29 cellular contexts compared by ENCODE assay signal in genomic region chr3:169952045-169952444, GRCh38. TPM values are rescaled to one million over a fixed set of nuclear protein-coding genes. Genes with fewer than 3 reads are reported as not detected.
A peak's percentile ranks its signal among the peaks of the same experiment; 100 is the strongest.
DNase-seq lines count a peak whose midpoint lies in the region; ATAC-seq and TF ChIP-seq lines count a peak whose summit lies in the region.
"Had no signal": no experiment of that assay in that cellular context is flagged by ENCODE, and none has a peak within 500 bp of the region (broad histone marks: within the 10 kb centered on the region; RNA-seq: fewer than 3 reads in every experiment).

No MANE protein-coding gene starts in this region.

- no TSS peak for BruUV-seq in MCF 10A (replicated peaks; lab: Mats Ljungman, UMichigan)

- H3K27me3 Mint-ChIP-seq in MCF 10A (ENCODE audit: insufficient read depth, unreplicated experiment), result no peaks in the 10 kb centered on the region
- H3K27me3 Mint-ChIP-seq in stimulated activated naive B cell treated with anti-CD40 and anti-IgM and Interleukin-4, amounts not matched to agents 10 μg/mL and 1 μg/mL and 100 μg/mL, for 72 hours, result no peaks in the 10 kb centered on the region
- H3K27me3 Mint-ChIP-seq: dendritic cell treated with granulocyte-macrophage colony-stimulating factor and Interleukin-4, amounts not matched to agents 40 ng/mL and 50 ng/mL, for 4 days had no signal

- no peaks in the 10 kb centered on the region for H3K79me2 ChIP-seq in OCI-LY1 (ENCODE audit: insufficient read depth, low read length)

- H3F3A ChIP-seq in OCI-LY1 (ENCODE audit: insufficient read depth, low read length), result peaks cover 5% of the 10 kb centered on the region; the same call in 1 of the 2 replicates

- H3K4me2 ChIP-seq in OCI-LY1 (ENCODE audit: low read length), result no peak overlapping the region

- H3K4me3 Mint-ChIP-seq in MCF 10A (ENCODE audit: unreplicated experiment), result no peak overlapping the region
- no peak overlapping the region for H3K4me3 Mint-ChIP-seq in stimulated activated naive B cell treated with anti-CD40 and anti-IgM and Interleukin-4, amounts not matched to agents 10 μg/mL and 1 μg/mL and 100 μg/mL, for 72 hours
- H3K4me3 Mint-ChIP-seq: activated CD4-positive, alpha-beta T cell treated with anti-CD3 and anti-CD28 coated beads for 36 hours; dendritic cell treated with granulocyte-macrophage colony-stimulating factor and Interleukin-4, amounts not matched to agents 40 ng/mL and 50 ng/mL, for 4 days; T-helper 1 cell treated with Interleukin-12 subunit alpha and Interleukin-12 subunit beta and Interleukin-4 antibody, amounts not matched to agents 30 μg/mL and 1 μg/mL, for 36 hours had no signal

- TF ChIP-seq POLR2A in breast epithelium (IDR thresholded peaks at IDR 0.05), result no peak

- CTCF ChIA-PET in MCF 10A (lab: Yijun Ruan, JAX), result no interaction called here

- H3K27me3 ChIP-seq in breast epithelium (no peaks in the 10 kb centered on the region), OCI-LY1 (ENCODE audit: insufficient read depth, low read length) (no peaks in the 10 kb centered on the region)

- H3K9me3 ChIP-seq in breast epithelium, result no peaks in the 10 kb centered on the region
- no peaks in the 10 kb centered on the region for H3K9me3 ChIP-seq in OCI-LY1 (ENCODE audit: low read length)

- no peak overlapping the region for H3K27ac ChIP-seq in breast epithelium
- H3K27ac ChIP-seq in OCI-LY1 (ENCODE audit: low read depth, low read length, poor library complexity, severe bottlenecking), result peak overlapping the region; percentile 21

- no peak overlapping the region for H3K9ac ChIP-seq in OCI-LY1 (ENCODE audit: low read length)

- H3K36me3 Mint-ChIP-seq in MCF 10A (ENCODE audit: insufficient read depth, unreplicated experiment), result peaks cover 5% of the 10 kb centered on the region
- peaks cover 15 to 18% of the 10 kb centered on the region in 2 donors for H3K36me3 Mint-ChIP-seq in stimulated activated naive B cell treated with anti-CD40 and anti-IgM and Interleukin-4, amounts not matched to agents 10 μg/mL and 1 μg/mL and 100 μg/mL, for 72 hours

- ATAC-seq in stimulated activated naive B cell treated with anti-CD40 and anti-IgM and Interleukin-4, amounts not matched to agents 10 μg/mL and 1 μg/mL and 100 μg/mL, for 72 hours (replicated peaks), result no peak
- ATAC-seq in omental fat pad (ENCODE audit: low FRiP score), result no peak
- no peak for ATAC-seq in GM18502 (IDR thresholded peaks at IDR 0.05; ENCODE audit: poor library complexity, unreplicated experiment)
- ATAC-seq: activated CD4-positive, alpha-beta T cell treated with anti-CD3 and anti-CD28 coated beads for 36 hours; PC-3 had no signal

- H3K4me1 ChIP-seq in breast epithelium (no peaks in the 10 kb centered on the region), OCI-LY1 (ENCODE audit: insufficient read depth, low read length, severe bottlenecking) (peaks cover 70% of the 10 kb centered on the region)

- no peak for TF ChIP-seq CTCF in MCF 10A (IDR thresholded peaks at IDR 0.05; ENCODE audit: unreplicated experiment)
- no peak for TF ChIP-seq CTCF in breast epithelium (IDR thresholded peaks at IDR 0.05)
- TF ChIP-seq CTCF in OCI-LY1 (IDR thresholded peaks at IDR 0.05; ENCODE audit: low read length), result no peak
- TF ChIP-seq CTCF in fibroblast of mammary gland (conservative IDR thresholded peaks at IDR 0.05; ENCODE audit: control insufficient read depth, insufficient read depth, low read depth, low read length), result no peak
- TF ChIP-seq CTCF in omental fat pad (IDR thresholded peaks at IDR 0.05), result no peak

- no peak overlapping the region for H3K27ac Mint-ChIP-seq in MCF 10A (ENCODE audit: low read depth, unreplicated experiment)
- peak overlapping the region; percentile 38 for H3K27ac Mint-ChIP-seq in stimulated activated naive B cell treated with anti-CD40 and anti-IgM and Interleukin-4, amounts not matched to agents 10 μg/mL and 1 μg/mL and 100 μg/mL, for 72 hours
- H3K27ac Mint-ChIP-seq: activated CD4-positive, alpha-beta T cell treated with anti-CD3 and anti-CD28 coated beads for 36 hours; dendritic cell treated with granulocyte-macrophage colony-stimulating factor and Interleukin-4, amounts not matched to agents 40 ng/mL and 50 ng/mL, for 4 days; T-helper 1 cell treated with Interleukin-12 subunit alpha and Interleukin-12 subunit beta and Interleukin-4 antibody, amounts not matched to agents 30 μg/mL and 1 μg/mL, for 36 hours had no signal

- intact Hi-C loops in MCF 10A (cut with micrococcal nuclease) (no loop called here), breast epithelium (cut with DNase I; ENCODE audit: low total_unique reads) (no loop called here)

- no peaks in the 10 kb centered on the region for H4K20me1 ChIP-seq in OCI-LY1 (ENCODE audit: insufficient read depth, low read length)

- no peaks in the 10 kb centered on the region for H3K9me2 ChIP-seq in OCI-LY1 (ENCODE audit: low read depth, low read length)

- H2AFZ ChIP-seq in OCI-LY1 (ENCODE audit: low read length), result no peak overlapping the region

- H3K4me3 ChIP-seq in breast epithelium, result no peak overlapping the region
- H3K4me3 ChIP-seq in OCI-LY1 (ENCODE audit: low read depth, low read length, poor library complexity, severe bottlenecking), result no peak overlapping the region
- no peak overlapping the region for H3K4me3 ChIP-seq in fibroblast of mammary gland (ENCODE audit: control insufficient read depth, low read depth, low read length)

- H3K9me3 Mint-ChIP-seq in MCF 10A (ENCODE audit: unreplicated experiment), result no peaks in the 10 kb centered on the region
- peaks cover 6 to 10% of the 10 kb centered on the region in 2 donors for H3K9me3 Mint-ChIP-seq in stimulated activated naive B cell treated with anti-CD40 and anti-IgM and Interleukin-4, amounts not matched to agents 10 μg/mL and 1 μg/mL and 100 μg/mL, for 72 hours
- H3K9me3 Mint-ChIP-seq: dendritic cell treated with granulocyte-macrophage colony-stimulating factor and Interleukin-4, amounts not matched to agents 40 ng/mL and 50 ng/mL, for 4 days; T-helper 1 cell treated with Interleukin-12 subunit alpha and Interleukin-12 subunit beta and Interleukin-4 antibody, amounts not matched to agents 30 μg/mL and 1 μg/mL, for 36 hours had no signal

- DNase-seq in MCF 10A (ENCODE audit: unreplicated experiment) (peak; percentile 14), breast epithelium (ENCODE audit: low spot score in 2 of 2) (no peak), fibroblast of mammary gland (ENCODE audit: low read depth) (peak; percentile 39), omental fat pad (ENCODE audit: low spot score) (no peak)
- no peak for DNase-seq in stimulated activated naive B cell treated with anti-CD40 and anti-IgM and Interleukin-4, amounts not matched to agents 10 μg/mL and 1 μg/mL and 100 μg/mL, for 72 hours
- DNase-seq in activated CD8-positive, alpha-beta memory T cell treated with anti-CD3 and anti-CD28 coated beads, Interleukin-2, amount 50 U/mL, for 48 hours, result no peak
- DNase-seq: activated CD4-positive, alpha-beta T cell treated with anti-CD3 and anti-CD28 coated beads for 36 hours; activated naive CD4-positive, alpha-beta T cell treated with Interleukin-2 at 50 U/mL for 16 hours; activated T-cell treated with anti-CD3 and anti-CD28 coated beads, Interleukin-2, amount 50 U/mL, for 48 hours; aorta; caudate nucleus; H7; head of caudate nucleus; Kasumi-1; kidney glomerular epithelial cell; NCI-H1105; NCI-H2029; NCI-H2227 treated with DMSO at 0.1 percent for 48 hours; NCI-H774; PC-3; Right ventricle myocardium superior; small intestine; stimulated activated CD4-positive, alpha-beta T cell treated with anti-CD3 and anti-CD28 coated beads, Interleukin-2, amount 100 ng/mL, for 24 hours had no signal

- H3K4me1 Mint-ChIP-seq in MCF 10A (ENCODE audit: insufficient read depth, unreplicated experiment), result no peaks in the 10 kb centered on the region
- peaks cover 48 to 76% of the 10 kb centered on the region in 2 donors for H3K4me1 Mint-ChIP-seq in stimulated activated naive B cell treated with anti-CD40 and anti-IgM and Interleukin-4, amounts not matched to agents 10 μg/mL and 1 μg/mL and 100 μg/mL, for 72 hours

- POLR2A ChIA-PET in MCF 10A (lab: Yijun Ruan, JAX), result no interaction called here

- H3K36me3 ChIP-seq in breast epithelium (no peaks in the 10 kb centered on the region), OCI-LY1 (ENCODE audit: insufficient read depth, low read length) (no peaks in the 10 kb centered on the region; the same call in 1 of the 2 replicates)

RNA-seq across cellular contexts. Expression of gene SEC62, which starts 14.6 kb away (rescaled TPM):
- total RNA-seq in MCF 10A (2022) (58.5 and 62.1 TPM in 2 replicates), breast epithelium (100 to 1,000 TPM in 1 of 3 donors, 10 to 100 TPM in 2; 55.1 to 101 (median 56.1) TPM), omental fat pad (10 to 100 TPM; 56.0 to 71.5 (median 67.2) TPM)

RNA-seq across cellular contexts. Expression of gene SAMD7, which starts 40.7 kb away (rescaled TPM):
- total RNA-seq in MCF 10A (2022) (not detected in 2 replicates), breast epithelium (under 1 TPM in 1 of 3 donors, not detected in 2; under 0.01 TPM), omental fat pad (not detected)
- total RNA-seq: activated CD4-positive, alpha-beta T cell treated with anti-CD3 and anti-CD28 coated beads for 36 hours; activated CD8-positive, alpha-beta memory T cell treated with anti-CD3 and anti-CD28 coated beads for 36 hours; aorta; H7; PC-3; Right ventricle myocardium superior; temporal lobe had no signal

Comparison
In these comparisons a context has a peak if more than half of its experiments do, and no peak if none do; other contexts are left out.
1. DNase-seq: peak in MCF 10A (single experiment) and fibroblast of mammary gland (single experiment); none in breast epithelium (0 of 2), stimulated activated naive B cell treated with anti-CD40 and anti-IgM and Interleukin-4, amounts not matched to agents 10 μg/mL and 1 μg/mL and 100 μg/mL, for 72 hours (single experiment), omental fat pad (single experiment) and activated CD8-positive, alpha-beta memory T cell treated with anti-CD3 and anti-CD28 coated beads, Interleukin-2, amount 50 U/mL, for 48 hours (single experiment).